In the genomic region with DNA sequence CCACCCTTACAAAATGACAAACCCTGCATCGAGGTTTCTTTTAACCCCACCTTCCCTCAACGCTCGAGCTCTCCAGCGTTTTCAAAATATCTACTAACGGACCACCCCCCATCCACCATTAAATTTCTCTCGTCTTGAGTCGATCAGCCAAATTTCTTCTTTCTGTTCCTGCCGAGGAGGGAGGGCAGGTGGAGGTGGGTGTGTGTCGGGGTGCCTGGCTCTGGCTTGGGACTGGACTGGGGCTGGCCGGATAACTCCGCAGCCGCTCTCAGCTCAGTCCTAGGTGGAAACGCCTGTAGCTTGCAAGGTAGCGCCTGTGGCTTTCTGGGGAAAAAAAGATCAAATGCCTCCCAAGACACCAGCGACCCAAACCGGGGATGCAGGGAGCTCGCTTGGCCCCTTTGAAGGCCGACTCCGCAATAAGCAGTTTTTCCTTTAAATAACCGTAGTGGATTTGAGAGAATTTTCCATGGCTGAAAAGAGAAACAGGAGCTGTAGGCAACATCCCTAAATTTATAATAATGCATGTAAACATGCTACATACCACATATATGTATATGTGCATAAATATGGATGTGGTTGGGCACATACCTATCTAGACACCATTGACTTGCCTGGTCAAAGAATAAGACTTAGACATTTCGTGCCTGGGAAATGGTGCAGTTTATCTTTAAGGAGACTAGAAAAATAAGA, we compare ENCODE assay signal across 8 cellular contexts. TPM values are rescaled to one million over a fixed set of nuclear protein-coding genes. Genes with fewer than 3 reads are reported as not detected.
DNase-seq lines count a peak whose midpoint lies in the region; ATAC-seq and TF ChIP-seq lines count a peak whose summit lies in the region.

No MANE protein-coding gene starts in this region.

- H2AFZ ChIP-seq in OCI-LY3 (ENCODE audit: low read depth, low read length), result peak overlapping the region; percentile 92

- H4K20me1 ChIP-seq in OCI-LY3 (ENCODE audit: insufficient read depth, low read length), result no peaks in the 10 kb centered on the region

- H3K4me3 ChIP-seq in OCI-LY3 (ENCODE audit: low read length) (peak overlapping the region; percentile 91), epithelial cell of proximal tubule (ENCODE audit: low read depth, low read length) (peak overlapping the region; percentile 87)

- H3K4me1 ChIP-seq in OCI-LY3 (ENCODE audit: low read length), result peaks cover 10% of the 10 kb centered on the region; the same call in 1 of the 2 replicates

- TF ChIP-seq CTCF in OCI-LY3 (IDR thresholded peaks at IDR 0.05; ENCODE audit: low read depth, low read length) (no peak), epithelial cell of proximal tubule (conservative IDR thresholded peaks at IDR 0.05; ENCODE audit: low read depth, low read length) (no peak), progenitor cell of endocrine pancreas (IDR thresholded peaks at IDR 0.05; ENCODE audit: unreplicated experiment) (no peak)

- H3K27me3 ChIP-seq in OCI-LY3 (ENCODE audit: low read depth, low read length), result no peaks in the 10 kb centered on the region

- H3K9ac ChIP-seq in OCI-LY3 (ENCODE audit: low read length), result peak overlapping the region; percentile 64

- H3K4me1 Mint-ChIP-seq in progenitor cell of endocrine pancreas (ENCODE audit: low read depth), result peaks cover 11% of the 10 kb centered on the region

- no peaks in the 10 kb centered on the region for H3K9me3 Mint-ChIP-seq in progenitor cell of endocrine pancreas (ENCODE audit: low read depth)

- peak overlapping the region; percentile 38 for H3K27ac Mint-ChIP-seq in progenitor cell of endocrine pancreas

- H3K36me3 ChIP-seq in OCI-LY3 (replicated peaks; ENCODE audit: low read depth, low read length), result no peaks in the 10 kb centered on the region

- H3K79me2 ChIP-seq in OCI-LY3 (ENCODE audit: low read length), result peaks cover 4% of the 10 kb centered on the region

- H3K4me3 Mint-ChIP-seq in progenitor cell of endocrine pancreas (ENCODE audit: low read depth), result peak overlapping the region; percentile 73

- peak overlapping the region; percentile 91 for H3K4me2 ChIP-seq in OCI-LY3 (ENCODE audit: low read length)

- H3K9me3 ChIP-seq in OCI-LY3 (ENCODE audit: insufficient read depth, low read length), result no peaks in the 10 kb centered on the region

- DNase-seq in activated CD8-positive, alpha-beta memory T cell treated with anti-CD3 and anti-CD28 coated beads, Interleukin-2, amount 50 U/mL, for 48 hours, result peak; percentile 52
- DNase-seq in activated CD8-positive, alpha-beta memory T cell treated with anti-CD3 and anti-CD28 coated beads for 24 hours, result no peak
- DNase-seq in epithelial cell of proximal tubule (ENCODE audit: low read depth) (no peak), progenitor cell of endocrine pancreas (ENCODE audit: low spot score, unreplicated experiment) (no peak), midbrain (lab: John Stamatoyannopoulos, UW) (no peak)
- DNase-seq in stimulated activated CD4-positive, alpha-beta T cell treated with anti-CD3 and anti-CD28 coated beads, Interleukin-4, amount 100 ng/mL, for 24 hours, result no peak

- no peak for ATAC-seq in GM19023 (IDR thresholded peaks at IDR 0.05; ENCODE audit: unreplicated experiment)

- no peak overlapping the region for H3K27ac ChIP-seq in OCI-LY3 (ENCODE audit: low read length)

- H3K36me3 Mint-ChIP-seq in progenitor cell of endocrine pancreas (ENCODE audit: insufficient read depth), result no peaks in the 10 kb centered on the region

- peaks cover 47% of the 10 kb centered on the region for H3K27me3 Mint-ChIP-seq in progenitor cell of endocrine pancreas

RNA-seq across cellular contexts. Expression of a gene that starts 1.9 kb away (rescaled TPM):
- total RNA-seq in epithelial cell of proximal tubule, result 3.1 and 8.6 TPM in 2 replicates
- total RNA-seq in progenitor cell of endocrine pancreas, result 2.3 and 2.8 TPM in 2 replicates

RNA-seq across cellular contexts. Expression of a gene that starts 57.2 kb away (rescaled TPM):
- 50.8 and 52.9 TPM in 2 replicates for total RNA-seq in epithelial cell of proximal tubule
- total RNA-seq in progenitor cell of endocrine pancreas, result 48.5 and 49.6 TPM in 2 replicates
